1 cellular context compared by ENCODE assay signal in genomic region chr4:38533024-38533556, GRCh38.
TF ChIP-seq lines count a peak whose summit lies in the region.

No MANE protein-coding gene starts in this region.

TF ChIP-seq in K562, 482 proteins besides CTCF, POLR2A, EP300 and RAD21 (continued from another document):
- TF ChIP-seq MBD1 (CRISPR knock-in tag; IDR thresholded peaks at IDR 0.05), result no peak
